16 cellular contexts compared by ENCODE assay signal in genomic region chr18:23114911-23115310, GRCh38. TPM values are rescaled to one million over a fixed set of nuclear protein-coding genes. Genes with fewer than 3 reads are reported as not detected.
A peak's percentile ranks its signal among the peaks of the same experiment; 100 is the strongest.
DNase-seq lines count a peak whose midpoint lies in the region; ATAC-seq, FAIRE-seq and TF ChIP-seq lines count a peak whose summit lies in the region.
"Had no signal": no experiment of that assay in that cellular context is flagged by ENCODE, and none has a peak within 500 bp of the region (broad histone marks: within the 10 kb centered on the region; RNA-seq: fewer than 3 reads in every experiment).

No MANE protein-coding gene starts in this region.

- H3K79me2 ChIP-seq in keratinocyte (ENCODE audit: control insufficient read depth, insufficient read depth, low read length): no peaks in the 10 kb centered on the region

- H3K4me3 ChIP-seq in brain microvascular endothelial cell (ENCODE audit: low read depth, low read length) (no peak overlapping the region), keratinocyte (ENCODE audit: control insufficient read depth in 2 of 3, extremely low read depth in 1 of 3, insufficient read depth in 2 of 3, low read depth in 1 of 3, low read length in 3 of 3) (no peak overlapping the region), testis (no peak overlapping the region), Peyer's patch (no peak overlapping the region)
- H3K4me3 ChIP-seq: MG63, psoas muscle had no signal

- peak overlapping the region; percentile 92 for H3K27ac Mint-ChIP-seq in HFFc6
- H3K27ac Mint-ChIP-seq: activated CD8-positive, alpha-beta T cell treated with anti-CD3 and anti-CD28 coated beads for 36 hours; memory B cell; stimulated activated naive CD8-positive, alpha-beta T cell treated with anti-CD3 and anti-CD28 coated beads, Interleukin-15, amount 100 ng/mL, for 72 hours had no signal

- H3K9me3 ChIP-seq in keratinocyte (ENCODE audit: control insufficient read depth, low read depth, low read length): no peaks in the 10 kb centered on the region
- no peaks in the 10 kb centered on the region for H3K9me3 ChIP-seq in testis
- H3K9me3 ChIP-seq in Peyer's patch: peaks cover 0 to 3% (median 0%) of the 10 kb centered on the region in 4 donors
- H3K9me3 ChIP-seq: MG63, psoas muscle had no signal

- H3K27me3 Mint-ChIP-seq in HFFc6 (ENCODE audit: insufficient read depth): peaks cover 4% of the 10 kb centered on the region

- H3K27ac ChIP-seq in brain microvascular endothelial cell (peak overlapping the region; percentile 85), keratinocyte (ENCODE audit: control insufficient read depth, insufficient read depth, low read length) (peak overlapping the region; percentile 28), testis (no peak overlapping the region), Peyer's patch (peak overlapping the region in 2 of 4 donors; percentile 43 to 65)
- H3K27ac ChIP-seq: HL-60, psoas muscle had no signal

- H3K4me3 Mint-ChIP-seq in HFFc6: peak overlapping the region; percentile 1; the same call in 1 of the 2 replicates
- H3K4me3 Mint-ChIP-seq: activated CD8-positive, alpha-beta T cell treated with anti-CD3 and anti-CD28 coated beads for 36 hours; memory B cell; stimulated activated naive CD8-positive, alpha-beta T cell treated with anti-CD3 and anti-CD28 coated beads, Interleukin-15, amount 100 ng/mL, for 72 hours had no signal

- H3K4me1 ChIP-seq in keratinocyte (ENCODE audit: control insufficient read depth, extremely low read depth, insufficient read depth, low read length) (peaks cover 25% of the 10 kb centered on the region), testis (peaks cover 4% of the 10 kb centered on the region), Peyer's patch (peaks cover 0 to 12% (median 2%) of the 10 kb centered on the region in 4 donors)
- H3K4me1 ChIP-seq: psoas muscle had no signal

- dilution Hi-C loops in keratinocyte (cut with MboI; ENCODE audit: extremely low pct_ligation_motif_present, low sequenced_read_pairs): no loop called here

- in situ Hi-C loops in brain microvascular endothelial cell (cut with HindIII; ENCODE audit: low pct_ligation_motif_present, low sequenced_read_pairs): no loop called here

- H3K9me1 ChIP-seq in keratinocyte (ENCODE audit: control insufficient read depth, extremely low read depth, insufficient read depth, low read length): no peaks in the 10 kb centered on the region

- no peak for FAIRE-seq in keratinocyte (lab: Jason Lieb, UNC)
- FAIRE-seq: colon had no signal

- WGBS in testis, 2 donors: 39 to 54% methylated on average over 5 of the region's 5 CpGs

- H3K27me3 ChIP-seq in brain microvascular endothelial cell (replicated peaks): no peaks in the 10 kb centered on the region
- H3K27me3 ChIP-seq in keratinocyte (ENCODE audit: control insufficient read depth, extremely low read depth, insufficient read depth, low read length): no peaks in the 10 kb centered on the region
- H3K27me3 ChIP-seq in testis: no peaks in the 10 kb centered on the region
- no peaks in the 10 kb centered on the region for H3K27me3 ChIP-seq in Peyer's patch
- H3K27me3 ChIP-seq: MG63 had no signal

- TF ChIP-seq CTCF in HFFc6 (IDR thresholded peaks at IDR 0.05): no peak
- TF ChIP-seq CTCF in brain microvascular endothelial cell (IDR thresholded peaks at IDR 0.05; ENCODE audit: low read depth, low read length, missing control alignments): no peak
- TF ChIP-seq CTCF in keratinocyte (optimal IDR thresholded peaks at IDR 0.05 in 1 of 3, IDR thresholded peaks at IDR 0.05 in 1 of 3, conservative IDR thresholded peaks at IDR 0.05 in 1 of 3; ENCODE audit: extremely low read depth in 1 of 3, insufficient read depth in 2 of 3, low read length in 3 of 3): no peak
- TF ChIP-seq CTCF in testis (IDR thresholded peaks at IDR 0.05): no peak
- no peak for TF ChIP-seq CTCF in Peyer's patch (IDR thresholded peaks at IDR 0.05)

- TF ChIP-seq POLR2A in testis (IDR thresholded peaks at IDR 0.05): no peak
- no peak for TF ChIP-seq POLR2A in Peyer's patch (IDR thresholded peaks at IDR 0.05)

- H3K9ac ChIP-seq in keratinocyte (ENCODE audit: control insufficient read depth, extremely low read depth, insufficient read depth, low read length): peak overlapping the region; percentile 18

- H4K20me1 ChIP-seq in keratinocyte (ENCODE audit: control insufficient read depth, extremely low read depth, insufficient read depth, low read length): no peaks in the 10 kb centered on the region

- H2AFZ ChIP-seq in keratinocyte (ENCODE audit: control insufficient read depth, low read length): peak overlapping the region; percentile 46

- peaks cover 14% of the 10 kb centered on the region for H3K9me3 Mint-ChIP-seq in HFFc6

- intact Hi-C loops in testis (cut with DNase I; ENCODE audit: low total_unique reads): no loop called here

- H3K36me3 ChIP-seq in brain microvascular endothelial cell (replicated peaks) (no peaks in the 10 kb centered on the region), keratinocyte (ENCODE audit: control insufficient read depth in 2 of 2, extremely low read depth in 1 of 2, insufficient read depth in 2 of 2, low read length in 2 of 2) (no peaks in the 10 kb centered on the region), testis (ENCODE audit: low read depth, missing control alignments) (no peaks in the 10 kb centered on the region), Peyer's patch (no peaks in the 10 kb centered on the region)
- H3K36me3 ChIP-seq: MG63 had no signal

- H3K36me3 Mint-ChIP-seq in HFFc6 (ENCODE audit: low read depth): peaks cover 12% of the 10 kb centered on the region
- H3K36me3 Mint-ChIP-seq: CD4-positive, CD25-positive, alpha-beta regulatory T cell; memory B cell had no signal

- H3K4me1 Mint-ChIP-seq in HFFc6 (ENCODE audit: low read depth): peaks cover 31% of the 10 kb centered on the region

- ATAC-seq in GM21381 (IDR thresholded peaks at IDR 0.05; ENCODE audit: unreplicated experiment) (no peak), GM21515 (IDR thresholded peaks at IDR 0.05; ENCODE audit: unreplicated experiment) (no peak)
- ATAC-seq: activated CD8-positive, alpha-beta T cell treated with anti-CD3 and anti-CD28 coated beads for 36 hours; stimulated activated naive CD8-positive, alpha-beta T cell treated with anti-CD3 and anti-CD28 coated beads, Interleukin-15, amount 100 ng/mL, for 72 hours had no signal

- DNase-seq in HFFc6: no peak
- peak; percentile 70 for DNase-seq in brain microvascular endothelial cell
- DNase-seq in keratinocyte (ENCODE audit: low read depth, low spot score): no peak
- DNase-seq in renal cortical epithelial cell (ENCODE audit: low read depth): peak; percentile 97
- no peak for DNase-seq in testis
- DNase-seq in Peyer's patch: no peak
- DNase-seq: activated CD8-positive, alpha-beta T cell treated with anti-CD3 and anti-CD28 coated beads for 36 hours; psoas muscle; stimulated activated naive CD8-positive, alpha-beta T cell treated with anti-CD3 and anti-CD28 coated beads, Interleukin-15, amount 100 ng/mL, for 72 hours had no signal

- H3K4me2 ChIP-seq in keratinocyte (ENCODE audit: control insufficient read depth, extremely low read depth, insufficient read depth, low read depth, low read length): peak overlapping the region; percentile 31

RNA-seq across cellular contexts. Expression of gene CABLES1, which starts 20.4 kb away (rescaled TPM):
- 1 to 10 TPM; 6.2 to 9.3 (median 8.5) TPM for total RNA-seq in HFFc6 (2021; fragmentation: NEBNext Ultra II Directional; extraction: Animal tissue kit (Norgen Biotek cat#: 25700))
- polyA plus RNA-seq in keratinocyte: 0.63 to 1.2 TPM (median 1.00 TPM) in 3 replicates
- 3.1 TPM for polyA plus RNA-seq in keratinocyte (2011; ENCODE audit: low read depth)
- 1.1 and 1.3 TPM in 2 replicates for polyA plus RNA-seq in keratinocyte (2011; cell fraction: cytosol; rRNA removed)
- 1.4 TPM in 2 replicates for polyA plus RNA-seq in keratinocyte (2011; cell fraction: nucleus; rRNA removed)
- 1.3 and 1.5 TPM in 2 replicates for polyA plus RNA-seq in keratinocyte (2012; ENCODE audit: low replicate concordance)
- 0.69 to 3.3 TPM (median 0.72 TPM) in 3 replicates for polyA minus RNA-seq in keratinocyte
- not detected for polyA minus RNA-seq in keratinocyte (2011; cell fraction: cytosol; rRNA and poly(A)+ RNA removed)
- polyA minus RNA-seq in keratinocyte (2011; cell fraction: nucleus; rRNA and poly(A)+ RNA removed): 0.84 and 2.3 TPM in 2 replicates
- total RNA-seq in renal cortical epithelial cell: 4.7 and 7.7 TPM in 2 replicates
- 10 to 100 TPM; 12.0 to 15.8 TPM for total RNA-seq in testis
- polyA plus RNA-seq in testis (ENCODE audit: insufficient read depth, low read depth, low replicate concordance): 6.2 TPM
- 10 to 100 TPM in 3 of 4 donors, 1 to 10 TPM in 1; 6.6 to 28.5 (median 19.5) TPM for total RNA-seq in Peyer's patch

Comparison
In these comparisons a context has a peak if more than half of its experiments do, and no peak if none do; other contexts are left out.
1. DNase-seq: peak in brain microvascular endothelial cell (single experiment) and renal cortical epithelial cell (single experiment); none in HFFc6 (single experiment), keratinocyte (single experiment), testis (single experiment) and Peyer's patch (0 of 3).
2. H3K27ac ChIP-seq: peak in brain microvascular endothelial cell (single experiment) and keratinocyte (single experiment); none in testis (0 of 2).